In genomic region chr5:126594676-126595485, GRCh38 we compare ENCODE assay signal across 9 cellular contexts. TPM values are rescaled to one million over a fixed set of nuclear protein-coding genes. Genes with fewer than 3 reads are reported as not detected.
DNase-seq lines count a peak whose midpoint lies in the region; ATAC-seq, FAIRE-seq and TF ChIP-seq lines count a peak whose summit lies in the region.
"Had no signal": no experiment of that assay in that cellular context is flagged by ENCODE, and none has a peak within 500 bp of the region (broad histone marks: within the 10 kb centered on the region; RNA-seq: fewer than 3 reads in every experiment).

TSS of gene ALDH7A1 (minus strand) at chr5:126595219. CDS start at chr5:126595198, 21 bp downstream.

- intact Hi-C loops in left cardiac atrium (cut with DNase I) (no loop called here), pancreas (cut with DNase I) (no loop called here), uterus (cut with DNase I; ENCODE audit: low total_unique reads) (no loop called here)

- TF ChIP-seq CTCF in pancreas (IDR thresholded peaks at IDR 0.05) (peak in 1 of 4 donors; percentile 16), uterus (IDR thresholded peaks at IDR 0.05) (peak; percentile 57 to 62 (median 58))

- ATAC-seq in GM21423 (IDR thresholded peaks at IDR 0.05; ENCODE audit: unreplicated experiment) (peak; percentile 77), left cardiac atrium (peak; percentile 96 to 97), pancreas (peak; percentile 95 to 98 (median 97))

- H3K9me3 ChIP-seq in SJSA1 (replicated peaks) (no peaks in the 10 kb centered on the region), pancreas (no peaks in the 10 kb centered on the region), uterus (no peaks in the 10 kb centered on the region)

- H3K27me3 ChIP-seq in SJSA1 (replicated peaks) = no peaks in the 10 kb centered on the region
- no peaks in the 10 kb centered on the region for H3K27me3 ChIP-seq in pancreas
- no peaks in the 10 kb centered on the region for H3K27me3 ChIP-seq in uterus

- WGBS in pancreas, 2 donors = 0 to 1% methylated on average over 49 of the region's 49 CpGs

- H3K27ac ChIP-seq in SJSA1 = peak within 1 kb of the TSS; percentile 76
- peak within 1 kb of the TSS; percentile 45 to 75 (median 58) for H3K27ac ChIP-seq in pancreas
- peak within 1 kb of the TSS; percentile 83 for H3K27ac ChIP-seq in uterus

- H3K4me1 ChIP-seq in SJSA1 (replicated peaks) (peaks cover 22% of the 10 kb centered on the region), pancreas (peaks cover 0 to 10% (median 5%) of the 10 kb centered on the region in 3 donors), uterus (no peaks in the 10 kb centered on the region)

- peak; percentile 26 to 57 for TF ChIP-seq POLR2A in uterus (IDR thresholded peaks at IDR 0.05)

- FAIRE-seq in pancreas (lab: Jason Lieb, UNC) = no peak
- FAIRE-seq: colon had no signal

- DNase-seq in D341Med (ENCODE audit: low spot score) (peak; percentile 96), HT1080 (ENCODE audit: low read depth) (peak; percentile 94), SJSA1 (ENCODE audit: low read depth in 1 of 2, low spot score in 2 of 2) (peak; percentile 95 to 99), anterior cingulate cortex (lab: John Stamatoyannopoulos, UW) (peak; percentile 48 to 94 (median 84)), left cardiac atrium (peak; percentile 94), pancreas (peak; percentile 91 to 97 (median 95)), uterus (peak; percentile 88 to 92)

- H3K4me3 ChIP-seq in SJSA1 (peak within 1 kb of the TSS; percentile 56), pancreas (peak within 1 kb of the TSS; percentile 42 to 64 (median 55)), uterus (peak within 1 kb of the TSS; percentile 76 to 79)

- H3K36me3 ChIP-seq in SJSA1 = peaks cover 31% of the 10 kb centered on the region
- H3K36me3 ChIP-seq in pancreas = no peaks in the 10 kb centered on the region
- no peaks in the 10 kb centered on the region for H3K36me3 ChIP-seq in uterus

RNA-seq across cellular contexts. Expression of gene ALDH7A1, which starts in this region (rescaled TPM):
- 25.0 and 46.2 TPM in 2 replicates for total RNA-seq in HT1080 (2014; rRNA removed; shearing (Covaris generic))
- polyA plus RNA-seq in HT1080 (2015; cell fraction: cytosol; rRNA removed) = 68.4 and 73.3 TPM in 2 replicates
- 99.2 and 112 TPM in 2 replicates for polyA plus RNA-seq in HT1080 (2015; cell fraction: nucleus; rRNA removed)
- 32.9 and 55.0 TPM in 2 replicates for total RNA-seq in SJSA1 (2014; rRNA removed; shearing (Covaris generic))
- total RNA-seq in left cardiac atrium (10 to 100 TPM; 24.7 to 25.2 TPM), pancreas (10 to 100 TPM; 15.9 to 27.4 (median 22.7) TPM), uterus (10 to 100 TPM in 2 of 4 donors, 1 to 10 TPM in 2; 5.9 to 94.2 (median 31.6) TPM)
- polyA plus RNA-seq in pancreas = 10 to 100 TPM; 21.4 to 28.7 TPM

Comparison
In these comparisons a context has a peak if more than half of its experiments do, and no peak if none do; other contexts are left out.
1. Peak in every context shown above with its lines: DNase-seq, ATAC-seq, H3K4me3 ChIP-seq and H3K27ac ChIP-seq.